In the genomic region with DNA sequence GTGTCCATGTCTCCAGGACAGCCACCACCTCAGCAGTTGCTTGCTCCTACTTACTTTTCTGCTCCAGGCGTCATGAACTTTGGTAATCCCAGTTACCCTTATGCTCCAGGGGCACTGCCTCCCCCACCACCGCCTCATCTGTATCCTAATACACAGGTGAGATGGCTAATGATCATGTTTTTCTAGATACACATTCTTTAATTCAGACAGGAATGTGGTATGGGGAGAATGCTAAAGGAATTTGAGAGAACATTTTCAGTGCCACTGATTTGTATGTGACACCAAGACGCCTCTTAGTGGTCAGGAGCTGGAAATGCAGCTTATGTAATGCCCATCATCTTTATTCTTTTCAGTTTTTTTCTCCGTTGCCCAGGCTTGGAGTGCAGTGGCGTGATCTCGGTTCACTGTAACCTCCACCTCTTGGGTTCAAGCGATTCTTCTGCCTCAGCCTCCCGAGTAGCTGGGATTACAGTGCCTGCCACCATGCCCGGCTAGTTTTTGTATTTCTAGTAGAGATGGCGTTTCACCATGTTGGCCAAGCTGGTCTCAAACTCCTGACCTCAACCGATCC, we compare ENCODE assay signal across 8 cellular contexts. TPM values are rescaled to one million over a fixed set of nuclear protein-coding genes. Genes with fewer than 3 reads are reported as not detected.
DNase-seq lines count a peak whose midpoint lies in the region; ATAC-seq and TF ChIP-seq lines count a peak whose summit lies in the region.

No MANE protein-coding gene starts in this region.

- no peak overlapping the region for H3K4me3 ChIP-seq in DOHH2 (ENCODE audit: low read length)
- no peak overlapping the region for H3K4me3 ChIP-seq in smooth muscle cell

- DNase-seq in HuH-7.5 (ENCODE audit: low spot score) (peak; percentile 49), RPMI8226 (peak; percentile 60), T47D (ENCODE audit: low read depth in 1 of 2, low spot score in 1 of 2) (peak; percentile 62 to 88), iPS-NIHi11 (ENCODE audit: low spot score) (peak; percentile 81), smooth muscle cell (lab: John Stamatoyannopoulos, UW; ENCODE audit: unreplicated experiment) (no peak)

- H3K4me1 ChIP-seq in DOHH2 (ENCODE audit: control insufficient read depth, low read length) (no peaks in the 10 kb centered on the region; the same call in 1 of the 2 replicates), smooth muscle cell (ENCODE audit: low read depth) (no peaks in the 10 kb centered on the region)

- no peaks in the 10 kb centered on the region for H3K27me3 ChIP-seq in DOHH2 (ENCODE audit: control insufficient read depth, low read length)
- H3K27me3 ChIP-seq in smooth muscle cell (ENCODE audit: low read depth), result no peaks in the 10 kb centered on the region

- peaks cover 7% of the 10 kb centered on the region for H3K79me2 ChIP-seq in DOHH2 (ENCODE audit: control insufficient read depth, low read length)
- peaks cover 9% of the 10 kb centered on the region for H3K79me2 ChIP-seq in smooth muscle cell (ENCODE audit: low read depth)

- peak; percentile 80 for TF ChIP-seq CTCF in DOHH2 (IDR thresholded peaks at IDR 0.05; ENCODE audit: low read depth, low read length, poor library complexity, severe bottlenecking)
- peak; percentile 62 for TF ChIP-seq CTCF in smooth muscle cell (IDR thresholded peaks at IDR 0.05; ENCODE audit: borderline replicate concordance, insufficient read depth, poor library complexity, severe bottlenecking)

- 63% methylated on average over 11 of the region's 11 CpGs for WGBS in smooth muscle cell (ENCODE audit: low lambda C conversion rate)

- ATAC-seq in HG02798 (IDR thresholded peaks at IDR 0.05; ENCODE audit: poor library complexity, unreplicated experiment), result no peak
- no peak for ATAC-seq in HG03520 (IDR thresholded peaks at IDR 0.05; ENCODE audit: unreplicated experiment)

- no peaks in the 10 kb centered on the region for H4K20me1 ChIP-seq in DOHH2 (ENCODE audit: control insufficient read depth, insufficient read depth, low read depth, low read length)
- peaks cover 23% of the 10 kb centered on the region for H4K20me1 ChIP-seq in smooth muscle cell (ENCODE audit: low read depth)

- H3K4me2 ChIP-seq in DOHH2 (ENCODE audit: low read length) (no peak overlapping the region), smooth muscle cell (no peak overlapping the region)

- H3K9me3 ChIP-seq in DOHH2 (ENCODE audit: control insufficient read depth, insufficient read depth, low read length), result no peaks in the 10 kb centered on the region
- no peaks in the 10 kb centered on the region for H3K9me3 ChIP-seq in smooth muscle cell (replicated peaks; ENCODE audit: low read depth)

- H3K27ac ChIP-seq in DOHH2 (ENCODE audit: low read depth, low read length) (no peak overlapping the region), smooth muscle cell (ENCODE audit: low read depth) (no peak overlapping the region)

- in situ Hi-C loops in T47D (cut with HindIII; ENCODE audit: low pct_unique_long_range_greater_than_20kb, low sequenced_read_pairs), result no loop called here

- H3K9ac ChIP-seq in smooth muscle cell (ENCODE audit: low read depth), result no peak overlapping the region

- peaks cover 21% of the 10 kb centered on the region for H3F3A ChIP-seq in DOHH2 (ENCODE audit: control insufficient read depth, insufficient read depth)
- peaks cover 18% of the 10 kb centered on the region for H3F3A ChIP-seq in smooth muscle cell (ENCODE audit: low read depth)

- peaks cover 82% of the 10 kb centered on the region for H3K36me3 ChIP-seq in DOHH2 (ENCODE audit: control insufficient read depth, low read length)
- H3K36me3 ChIP-seq in smooth muscle cell (ENCODE audit: low read depth), result peaks cover 8% of the 10 kb centered on the region

- H3K9me2 ChIP-seq in DOHH2 (replicated peaks; ENCODE audit: control insufficient read depth, low read length), result no peaks in the 10 kb centered on the region

- no peak overlapping the region for H2AFZ ChIP-seq in smooth muscle cell (ENCODE audit: low read depth)

RNA-seq across cellular contexts. Expression of gene RAPGEFL1, which starts 8.9 kb away (rescaled TPM):
- total RNA-seq in smooth muscle cell, result 2.6 and 4.0 TPM in 2 replicates
- polyA plus RNA-seq in smooth muscle cell, result 3.1 and 6.9 TPM in 2 replicates

RNA-seq across cellular contexts. Expression of gene CASC3, which starts 28.0 kb away (rescaled TPM):
- 25.6 and 33.3 TPM in 2 replicates for total RNA-seq in smooth muscle cell
- polyA plus RNA-seq in smooth muscle cell, result 54.2 and 59.5 TPM in 2 replicates

RNA-seq across cellular contexts. Expression of gene MSL1, which starts 46.6 kb away (rescaled TPM):
- total RNA-seq in smooth muscle cell, result 74.9 and 79.0 TPM in 2 replicates
- 24.6 and 26.0 TPM in 2 replicates for polyA plus RNA-seq in smooth muscle cell

RNA-seq across cellular contexts. Expression of gene WIPF2, which starts 50.8 kb away (rescaled TPM):
- 6.5 and 6.7 TPM in 2 replicates for total RNA-seq in smooth muscle cell
- polyA plus RNA-seq in smooth muscle cell, result 13.9 and 19.6 TPM in 2 replicates
